In the genomic region with DNA sequence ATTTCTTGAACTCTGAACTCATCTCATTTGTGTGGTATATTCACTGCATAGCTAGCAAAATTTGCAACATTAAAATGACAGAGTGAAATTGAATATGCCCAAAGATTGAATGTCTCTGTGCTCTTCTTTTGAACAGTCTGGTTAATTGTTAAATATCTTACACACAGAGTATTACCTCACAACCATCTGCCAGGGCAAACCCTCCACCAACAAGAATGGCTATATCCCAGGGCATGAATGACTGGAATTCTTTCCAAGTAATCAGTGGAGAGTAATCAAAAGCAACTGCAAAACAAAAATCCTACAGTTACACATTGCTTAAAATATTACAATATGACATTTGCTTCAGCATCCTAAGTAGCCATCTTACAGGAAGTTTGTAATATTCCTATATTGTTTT, we compare ENCODE assay signal across 19 cellular contexts.
DNase-seq lines count a peak whose midpoint lies in the region; ATAC-seq lines count a peak whose summit lies in the region.
"Had no signal": no experiment of that assay in that cellular context is flagged by ENCODE, and none has a peak within 500 bp of the region (broad histone marks: within the 10 kb centered on the region; RNA-seq: fewer than 3 reads in every experiment).

No MANE protein-coding gene starts in this region.

- DNase-seq in G401 (ENCODE audit: low spot score) (peak; percentile 96), NCI-H2171 treated with DMSO at 0.1 percent for 48 hours (lab: John Stamatoyannopoulos, UW) (peak; percentile 84), cerebellar cortex (ENCODE audit: low spot score) (peak; percentile 94), kidney glomerular epithelial cell (lab: John Stamatoyannopoulos, UW) (peak; percentile 20)
- no peak for DNase-seq in stimulated activated CD4-positive, alpha-beta T cell treated with anti-CD3 and anti-CD28 coated beads, Interleukin-1b, Interleukin-23, amount 100 ng/mL, for 48 hours
- no peak for DNase-seq in activated CD8-positive, alpha-beta T cell treated with anti-CD3 and anti-CD28 coated beads, Interleukin-2, amount 10 ng/mL, durations not matched to agents 7 days and 5 days
- DNase-seq: DMS79 treated with DMSO at 0.1 percent for 48 hours, Karpas-422, NCI-H187, NCI-H226, PC-9, SHP77 treated with DMSO at 0.1 percent for 48 hours, SK-N-SH had no signal

- CTCF ChIA-PET in activated CD8-positive, alpha-beta T cell treated with anti-CD3 and anti-CD28 coated beads, Interleukin-2, amount 10 ng/mL, durations not matched to agents 7 days and 5 days (lab: Charles Lee) = no interaction called here

- ATAC-seq in HG02588 (IDR thresholded peaks at IDR 0.05; ENCODE audit: unreplicated experiment) = no peak
- no peak for ATAC-seq in activated CD8-positive, alpha-beta T cell treated with anti-CD3 and anti-CD28 coated beads, Interleukin-2, amount 10 ng/mL, durations not matched to agents 7 days and 5 days
- ATAC-seq in GM18520 (IDR thresholded peaks at IDR 0.05; ENCODE audit: unreplicated experiment) = no peak
- ATAC-seq: A549, GM12878 had no signal

- POLR2A ChIA-PET in activated CD8-positive, alpha-beta T cell treated with anti-CD3 and anti-CD28 coated beads, Interleukin-2, amount 10 ng/mL, durations not matched to agents 7 days and 5 days (lab: Charles Lee) = no interaction called here

- H3K4me1 Mint-ChIP-seq in activated CD8-positive, alpha-beta T cell treated with anti-CD3 and anti-CD28 coated beads, Interleukin-2, amount 10 ng/mL, durations not matched to agents 7 days and 5 days (ENCODE audit: low read depth) = no peaks in the 10 kb centered on the region
- H3K4me1 Mint-ChIP-seq: B cell, CD14-positive monocyte had no signal

- no peaks in the 10 kb centered on the region for H3K36me3 Mint-ChIP-seq in activated CD8-positive, alpha-beta T cell treated with anti-CD3 and anti-CD28 coated beads, Interleukin-2, amount 10 ng/mL, durations not matched to agents 7 days and 5 days (ENCODE audit: low read depth)
- H3K36me3 Mint-ChIP-seq: CD14-positive monocyte had no signal

- no peak overlapping the region for H3K27ac Mint-ChIP-seq in activated CD8-positive, alpha-beta T cell treated with anti-CD3 and anti-CD28 coated beads, Interleukin-2, amount 10 ng/mL, durations not matched to agents 7 days and 5 days
- H3K27ac Mint-ChIP-seq: B cell, CD14-positive monocyte had no signal

- H3K4me3 Mint-ChIP-seq in activated CD8-positive, alpha-beta T cell treated with anti-CD3 and anti-CD28 coated beads, Interleukin-2, amount 10 ng/mL, durations not matched to agents 7 days and 5 days = no peak overlapping the region
- H3K4me3 Mint-ChIP-seq: B cell, CD14-positive monocyte had no signal

- H3K9me3 Mint-ChIP-seq in activated CD8-positive, alpha-beta T cell treated with anti-CD3 and anti-CD28 coated beads, Interleukin-2, amount 10 ng/mL, durations not matched to agents 7 days and 5 days (ENCODE audit: insufficient read depth) = no peaks in the 10 kb centered on the region

- in situ Hi-C loops in G401 (cut with HindIII; ENCODE audit: low sequenced_read_pairs) = no loop called here

- H3K27me3 Mint-ChIP-seq in activated CD8-positive, alpha-beta T cell treated with anti-CD3 and anti-CD28 coated beads, Interleukin-2, amount 10 ng/mL, durations not matched to agents 7 days and 5 days (ENCODE audit: low read depth) = no peaks in the 10 kb centered on the region
- H3K27me3 Mint-ChIP-seq: B cell had no signal

Comparison
In these comparisons a context has a peak if more than half of its experiments do, and no peak if none do; other contexts are left out.
1. DNase-seq: peak in G401 (single experiment), NCI-H2171 treated with DMSO at 0.1 percent for 48 hours (single experiment), cerebellar cortex (single experiment) and kidney glomerular epithelial cell (single experiment); none in stimulated activated CD4-positive, alpha-beta T cell treated with anti-CD3 and anti-CD28 coated beads, Interleukin-1b, Interleukin-23, amount 100 ng/mL, for 48 hours (single experiment) and activated CD8-positive, alpha-beta T cell treated with anti-CD3 and anti-CD28 coated beads, Interleukin-2, amount 10 ng/mL, durations not matched to agents 7 days and 5 days (single experiment).